In the genomic region with DNA sequence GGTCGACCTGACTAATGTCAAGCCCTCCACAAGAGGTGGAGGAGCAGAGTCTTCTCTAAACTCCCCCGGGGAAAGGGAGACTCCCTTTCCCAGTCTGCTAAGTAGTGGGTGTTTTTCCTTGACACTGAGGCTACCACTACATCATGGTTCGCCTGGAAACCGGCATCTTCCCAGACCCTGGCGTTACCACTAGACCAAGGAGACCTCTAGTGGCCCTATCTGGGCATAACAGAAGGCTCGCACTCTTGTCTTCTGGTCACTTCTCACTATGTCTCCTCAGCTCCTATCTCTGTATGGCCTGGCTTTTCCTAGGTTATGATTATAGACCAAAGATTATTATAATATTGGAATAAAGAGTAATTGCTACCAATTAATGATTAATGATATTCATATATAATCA, we compare ENCODE assay signal across 10 cellular contexts. TPM values are rescaled to one million over a fixed set of nuclear protein-coding genes. Genes with fewer than 3 reads are reported as not detected.
DNase-seq lines count a peak whose midpoint lies in the region; ATAC-seq and TF ChIP-seq lines count a peak whose summit lies in the region.
"Not testable (repeated sequence)": the region's sequence is repeated elsewhere in the genome, so short reads cannot be mapped to it uniquely, and the experiment has no call there.
"Had no signal": no experiment of that assay in that cellular context is flagged by ENCODE, and none has a peak within 500 bp of the region (broad histone marks: within the 10 kb centered on the region; RNA-seq: fewer than 3 reads in every experiment).

No MANE protein-coding gene starts in this region.

- H3K27me3 ChIP-seq in HAP-1 (ENCODE audit: low read depth); RWPE2 (ENCODE audit: insufficient read depth, poor library complexity, severe bottlenecking); ascending aorta: not testable (repeated sequence)

- not testable (repeated sequence) for H3K36me3 ChIP-seq in HAP-1 (replicated peaks); RWPE2 (ENCODE audit: low read depth); ascending aorta

- not testable (repeated sequence) for H3K27ac ChIP-seq in RWPE2 (ENCODE audit: poor library complexity, severe bottlenecking); ascending aorta

- in situ Hi-C loops in Caki2 (cut with HindIII; ENCODE audit: low pct_unique_long_range_greater_than_20kb, low sequenced_read_pairs); HAP-1 (cut with MboI; ENCODE audit: low sequenced_read_pairs): not testable (repeated sequence)

- H3K4me3 ChIP-seq in HAP-1; RWPE2 (ENCODE audit: severe bottlenecking); ascending aorta; fibroblast of the aortic adventitia (ENCODE audit: low read depth, low read length): not testable (repeated sequence)

- not testable (repeated sequence) for H3K9me3 ChIP-seq in HAP-1; RWPE2 (ENCODE audit: severe bottlenecking); ascending aorta

- ATAC-seq in RWPE2 (ENCODE audit: low read depth) = not testable (repeated sequence)

- intact Hi-C loops in ascending aorta (cut with DNase I) = not testable (repeated sequence)

- TF ChIP-seq CTCF in RWPE2 (IDR thresholded peaks at IDR 0.05; ENCODE audit: poor library complexity, severe bottlenecking) = peak; percentile 85
- TF ChIP-seq CTCF in ascending aorta (IDR thresholded peaks at IDR 0.05) = peak in 2 of 3 experiments; percentile 15 to 29
- TF ChIP-seq CTCF in fibroblast of the aortic adventitia (IDR thresholded peaks at IDR 0.05; ENCODE audit: insufficient read depth, low read length) = peak; percentile 69

- H3K4me1 ChIP-seq in HAP-1; RWPE2 (ENCODE audit: insufficient read depth, poor library complexity, severe bottlenecking); ascending aorta: not testable (repeated sequence)

- DNase-seq in Caki2 (ENCODE audit: low read depth) (peak; percentile 33), HAP-1 (ENCODE audit: low spot score in 2 of 2) (peak; percentile 41 to 77), NCI-H1930 (lab: John Stamatoyannopoulos, UW) (peak; percentile 8 to 41), fibroblast of the aortic adventitia (ENCODE audit: low read depth) (peak; percentile 85), lung microvascular endothelial cell (ENCODE audit: low read depth in 2 of 2) (peak; percentile 46 to 60)
- not testable (repeated sequence) for DNase-seq in RWPE2 (ENCODE audit: low spot score); ascending aorta (ENCODE audit: low spot score in 2 of 2)
- peak; percentile 56 for DNase-seq in stimulated activated CD8-positive, alpha-beta memory T cell treated with anti-CD3 and anti-CD28 coated beads, Interleukin-4, amount 100 ng/mL, for 48 hours

RNA-seq across cellular contexts. Expression of a gene that starts 5.4 kb away (rescaled TPM):
- not detected in 2 replicates for total RNA-seq in Caki2 (2014; rRNA removed; shearing (Covaris generic); ENCODE audit: low replicate concordance)
- not detected for total RNA-seq in ascending aorta
- 0.27 TPM in 1 of 2 replicates, not detected in the other for total RNA-seq in fibroblast of the aortic adventitia (ENCODE audit: low replicate concordance)
- not detected in 2 replicates for total RNA-seq in lung microvascular endothelial cell
- total RNA-seq: cerebellum, tibial nerve had no signal

Comparison
In these comparisons a context has a peak if more than half of its experiments do, and no peak if none do; other contexts are left out.
1. CTCF ChIP-seq: peak in every context shown above with its lines; median percentile 85 in RWPE2; 69 in fibroblast of the aortic adventitia; 22 in ascending aorta.